In genomic region chr15:74311734-74312444, GRCh38 we compare ENCODE assay signal across 8 cellular contexts. TPM values are rescaled to one million over a fixed set of nuclear protein-coding genes. Genes with fewer than 3 reads are reported as not detected.
DNase-seq lines count a peak whose midpoint lies in the region; ATAC-seq and TF ChIP-seq lines count a peak whose summit lies in the region.

No MANE protein-coding gene starts in this region.

- in situ Hi-C loops in HAP-1 (cut with MboI; ENCODE audit: low sequenced_read_pairs) = no loop called here

- ATAC-seq in omental fat pad (ENCODE audit: low FRiP score) = no peak

- no peaks in the 10 kb centered on the region for H3K9me3 ChIP-seq in HAP-1

- H3K36me3 ChIP-seq in HAP-1 (replicated peaks) = no peaks in the 10 kb centered on the region

- no peak for DNase-seq in AG09319 (ENCODE audit: extremely low read depth, low read depth)
- DNase-seq in HAP-1 (ENCODE audit: low spot score in 2 of 2) = peak; percentile 48 to 71
- DNase-seq in SHP77 (lab: John Stamatoyannopoulos, UW) = peak; percentile 63 to 71
- peak; percentile 69 for DNase-seq in hepatic stellate cell (ENCODE audit: low spot score)
- no peak for DNase-seq in KG1 (lab: John Stamatoyannopoulos, UW)
- DNase-seq in omental fat pad (ENCODE audit: low spot score) = no peak
- no peak for DNase-seq in HPDE6-E6E7 (ENCODE audit: extremely low spot score)
- DNase-seq in SIG-M5 (lab: John Stamatoyannopoulos, UW) = no peak

- peak; percentile 53 for TF ChIP-seq CTCF in AG09319 (IDR thresholded peaks at IDR 0.05; ENCODE audit: low read depth, low read length)
- TF ChIP-seq CTCF in omental fat pad (IDR thresholded peaks at IDR 0.05) = no peak

- peaks cover 11% of the 10 kb centered on the region for H3K4me1 ChIP-seq in HAP-1

- H3K27me3 ChIP-seq in HAP-1 (ENCODE audit: low read depth) = no peaks in the 10 kb centered on the region; the same call in 1 of the 2 replicates

- H3K4me3 ChIP-seq in HAP-1 = no peak overlapping the region

RNA-seq across cellular contexts. Expression of gene CYP11A1, which starts 55.6 kb away (rescaled TPM):
- total RNA-seq in omental fat pad = 1 to 10 TPM; 1.3 to 4.8 (median 1.4) TPM

Comparison
In these comparisons a context has a peak if more than half of its experiments do, and no peak if none do; other contexts are left out.
1. DNase-seq: peak in HAP-1 (2 of 2), SHP77 (2 of 2) and hepatic stellate cell (single experiment); none in AG09319 (single experiment), KG1 (single experiment), omental fat pad (single experiment), HPDE6-E6E7 (single experiment) and SIG-M5 (single experiment).